ENCODE assay signal across 8 cellular contexts in genomic region chr9:107487521-107488399, GRCh38. TPM values are rescaled to one million over a fixed set of nuclear protein-coding genes. Genes with fewer than 3 reads are reported as not detected.
DNase-seq lines count a peak whose midpoint lies in the region; ATAC-seq, FAIRE-seq and TF ChIP-seq lines count a peak whose summit lies in the region.

No MANE protein-coding gene starts in this region.

- POLR2A ChIA-PET in HCT116 (lab: Charles Lee): interaction anchor here (1.4 kb wide), 1 partner anchor 61 kb away, joined by 4 read pairs; no protein-coding TSS in a partner anchor

- CTCF ChIA-PET in HCT116 (lab: Charles Lee): no interaction called here

- no peak for TF ChIP-seq RAD21 in HCT116 (IDR thresholded peaks at IDR 0.05; ENCODE audit: low read depth)

- no peak overlapping the region for H2AFZ ChIP-seq in HCT116 (ENCODE audit: low read depth, low read length, poor library complexity, severe bottlenecking)
- H2AFZ ChIP-seq in astrocyte (ENCODE audit: low read depth, low read length): peak overlapping the region; percentile 57

- H3K9ac ChIP-seq in HCT116 (ENCODE audit: low read length): peak overlapping the region; percentile 87
- peak overlapping the region; percentile 81 for H3K9ac ChIP-seq in astrocyte (ENCODE audit: low read length)
- H3K9ac ChIP-seq in iPS-20b (ENCODE audit: low read depth, low read length): no peak overlapping the region; the same call in 1 of the 2 replicates

- H3K4me2 ChIP-seq in HCT116 (ENCODE audit: low read length) (peak overlapping the region; percentile 96), astrocyte (ENCODE audit: low read length) (peak overlapping the region; percentile 92)

- H3K9me3 Mint-ChIP-seq in astrocyte (ENCODE audit: unreplicated experiment): no peaks in the 10 kb centered on the region

- H3K36me3 Mint-ChIP-seq in astrocyte (ENCODE audit: low read depth, unreplicated experiment): no peaks in the 10 kb centered on the region

- no peaks in the 10 kb centered on the region for H3K9me2 ChIP-seq in HCT116 (ENCODE audit: insufficient read depth)

- BruUV-seq in HCT116 (replicated peaks; lab: Mats Ljungman, UMichigan): no TSS peak

- peaks cover 16 to 29% of the 10 kb centered on the region in 2 experiments for H3K36me3 ChIP-seq in HCT116 (ENCODE audit: control insufficient read depth in 1 of 2, insufficient read depth in 2 of 2, low read length in 2 of 2)
- no peaks in the 10 kb centered on the region for H3K36me3 ChIP-seq in astrocyte (ENCODE audit: insufficient read depth, low read length)
- H3K36me3 ChIP-seq in iPS-20b (ENCODE audit: insufficient read depth, low read depth, low read length): peaks cover 4% of the 10 kb centered on the region; the same call in 1 of the 2 replicates

- H3K27me3 Mint-ChIP-seq in astrocyte (ENCODE audit: low read depth, unreplicated experiment): peaks cover 24% of the 10 kb centered on the region

- intact Hi-C loops in HCT116 (cut with micrococcal nuclease): loop anchor here (10.0 kb wide), 2 partner anchors 377 to 957 kb away; no protein-coding TSS in a partner anchor

- peak; percentile 34 for DNase-seq in AG08395 (ENCODE audit: low spot score)
- DNase-seq in HCT116 (ENCODE audit: low read depth, low spot score): no peak
- DNase-seq in astrocyte (ENCODE audit: low read depth): peak; percentile 30
- DNase-seq in HuH-7.5 (ENCODE audit: low spot score): no peak
- no peak for DNase-seq in NCI-H226
- no peak for DNase-seq in DMS153 (lab: John Stamatoyannopoulos, UW)

- H3K9me3 ChIP-seq in HCT116 (ENCODE audit: control insufficient read depth in 1 of 2, insufficient read depth in 1 of 2, low read depth in 1 of 2, low read length in 2 of 2) (no peaks in the 10 kb centered on the region), astrocyte (ENCODE audit: insufficient read depth, low read depth, low read length) (no peaks in the 10 kb centered on the region), iPS-20b (ENCODE audit: insufficient read depth, low read depth, low read length) (peaks cover 17% of the 10 kb centered on the region)

- H3K4me3 ChIP-seq in HCT116 (replicated peaks in 1 of 2; ENCODE audit: low read depth in 1 of 2, low read length in 2 of 2) (peak overlapping the region; percentile 75 to 92), astrocyte (ENCODE audit: insufficient read depth, low read depth, low read length) (peak overlapping the region; percentile 64), iPS-20b (ENCODE audit: low read length) (peak overlapping the region; percentile 69), skin epidermis (peak overlapping the region; percentile 54 to 78 (median 63))

- H3K27ac Mint-ChIP-seq in astrocyte (ENCODE audit: unreplicated experiment): no peak overlapping the region

- H3K4me1 ChIP-seq in HCT116 (ENCODE audit: control insufficient read depth in 1 of 2, insufficient read depth in 2 of 2, low read length in 2 of 2): peaks cover 0 to 42% of the 10 kb centered on the region in 2 experiments; a peak in 3 of 4 replicates
- H3K4me1 ChIP-seq in astrocyte (ENCODE audit: insufficient read depth, low read length): peaks cover 21% of the 10 kb centered on the region
- H3K4me1 ChIP-seq in iPS-20b (ENCODE audit: insufficient read depth, low read length): peaks cover 5% of the 10 kb centered on the region; the same call in 1 of the 2 replicates

- FAIRE-seq in astrocyte (lab: Jason Lieb, UNC): no peak

- 0 out of 2 replicates have a peak, but pooled peaks have one; percentile 0 for ATAC-seq in HCT116

- no peak for TF ChIP-seq CTCF in HCT116 (IDR thresholded peaks at IDR 0.05 in 2 of 3, conservative IDR thresholded peaks at IDR 0.05 in 1 of 3; ENCODE audit: borderline replicate concordance in 1 of 3, insufficient read depth in 1 of 3, low read depth in 2 of 3, low read length in 2 of 3)
- TF ChIP-seq CTCF in astrocyte (IDR thresholded peaks at IDR 0.05; ENCODE audit: insufficient read depth, low read depth, low read length): peak; percentile 22

- H3K27ac ChIP-seq in HCT116 (ENCODE audit: low read depth, low read length): peak overlapping the region; percentile 74
- H3K27ac ChIP-seq in astrocyte (ENCODE audit: low read depth, low read length): no peak overlapping the region
- H3K27ac ChIP-seq in iPS-20b (ENCODE audit: low read length): no peak overlapping the region
- peak overlapping the region; percentile 19 to 98 (median 92) for H3K27ac ChIP-seq in skin epidermis

- H3K27me3 ChIP-seq in HCT116 (ENCODE audit: insufficient read depth, low read length) (no peaks in the 10 kb centered on the region), astrocyte (ENCODE audit: insufficient read depth, low read length) (peaks cover 27% of the 10 kb centered on the region), iPS-20b (ENCODE audit: insufficient read depth, low read length) (peaks cover 70% of the 10 kb centered on the region)

- H3K4me3 Mint-ChIP-seq in astrocyte (ENCODE audit: unreplicated experiment): peak overlapping the region; percentile 83

- H3K4me1 Mint-ChIP-seq in astrocyte (ENCODE audit: low read depth, unreplicated experiment): no peaks in the 10 kb centered on the region

- H4K20me1 ChIP-seq in HCT116 (ENCODE audit: insufficient read depth) (no peaks in the 10 kb centered on the region), astrocyte (ENCODE audit: insufficient read depth, low read length) (peaks cover 6% of the 10 kb centered on the region)

- RAD21 ChIA-PET in HCT116 (lab: Charles Lee; ENCODE audit: low non-redundant PET in 1 of 2, low total read pairs in 2 of 2, uncharacterized antibody in 2 of 2, unreplicated experiment in 2 of 2): interaction anchor here in 1 of 2 experiments (0.7 kb wide), 1 partner anchor 553 kb away, joined by 3 read pairs; no protein-coding TSS in a partner anchor

- no peak for TF ChIP-seq POLR2A in HCT116 (IDR thresholded peaks at IDR 0.05; ENCODE audit: borderline replicate concordance, extremely low read depth, insufficient read depth, insufficient read length)

- peaks cover 42% of the 10 kb centered on the region for H3K79me2 ChIP-seq in HCT116 (ENCODE audit: insufficient read depth, low read length)
- no peaks in the 10 kb centered on the region for H3K79me2 ChIP-seq in astrocyte (ENCODE audit: insufficient read depth, low read length)

TF ChIP-seq in HCT116, 20 proteins besides CTCF, POLR2A, EP300 and RAD21:
- TF ChIP-seq FOSL1 (IDR thresholded peaks at IDR 0.05; ENCODE audit: low read depth) (no peak), SRF (IDR thresholded peaks at IDR 0.05; ENCODE audit: low read depth) (no peak), ATF3 (IDR thresholded peaks at IDR 0.05) (no peak), EGR1 (IDR thresholded peaks at IDR 0.05; ENCODE audit: low read depth) (no peak), SP1 (IDR thresholded peaks at IDR 0.05; ENCODE audit: low read depth) (no peak), REST (IDR thresholded peaks at IDR 0.05; ENCODE audit: low read depth) (no peak), JUND (IDR thresholded peaks at IDR 0.05) (no peak), YY1 (IDR thresholded peaks at IDR 0.05; ENCODE audit: extremely low read depth, insufficient replicate concordance, low read depth, low read length) (no peak), CEBPB (IDR thresholded peaks at IDR 0.05; ENCODE audit: low read depth) (no peak), EZH2 (IDR thresholded peaks at IDR 0.05) (no peak)

RNA-seq across cellular contexts. Expression of gene KLF4, which starts 1.8 kb away (rescaled TPM):
- total RNA-seq in HCT116 (2021; ENCODE audit: unreplicated experiment) (92.8 TPM), astrocyte (3.2 and 4.4 TPM in 2 replicates)
- polyA plus RNA-seq in HCT116 (2012): 84.0 and 121 TPM in 2 replicates

Comparison
In these comparisons a context has a peak if more than half of its experiments do, and no peak if none do; other contexts are left out.
1. DNase-seq: peak in AG08395 (single experiment) and astrocyte (single experiment); none in HCT116 (single experiment), HuH-7.5 (single experiment), NCI-H226 (single experiment) and DMS153 (single experiment).
2. H3K27ac ChIP-seq: peak in HCT116 (single experiment) and skin epidermis (21 of 21); none in astrocyte (single experiment) and iPS-20b (single experiment).
3. RNA of gene KLF4, which starts 1.8 kb away (total RNA-seq): 92.8 TPM in HCT116 (single experiment); 3.2 to 4.4 TPM in astrocyte; every median in the first group is over 10 times any median in the second.
4. Peak in every context shown above with its lines, with median percentiles within 50 percentile points of each other: H3K4me3 ChIP-seq.